ENCODE assay signal across 2 cellular contexts in the genomic region with DNA sequence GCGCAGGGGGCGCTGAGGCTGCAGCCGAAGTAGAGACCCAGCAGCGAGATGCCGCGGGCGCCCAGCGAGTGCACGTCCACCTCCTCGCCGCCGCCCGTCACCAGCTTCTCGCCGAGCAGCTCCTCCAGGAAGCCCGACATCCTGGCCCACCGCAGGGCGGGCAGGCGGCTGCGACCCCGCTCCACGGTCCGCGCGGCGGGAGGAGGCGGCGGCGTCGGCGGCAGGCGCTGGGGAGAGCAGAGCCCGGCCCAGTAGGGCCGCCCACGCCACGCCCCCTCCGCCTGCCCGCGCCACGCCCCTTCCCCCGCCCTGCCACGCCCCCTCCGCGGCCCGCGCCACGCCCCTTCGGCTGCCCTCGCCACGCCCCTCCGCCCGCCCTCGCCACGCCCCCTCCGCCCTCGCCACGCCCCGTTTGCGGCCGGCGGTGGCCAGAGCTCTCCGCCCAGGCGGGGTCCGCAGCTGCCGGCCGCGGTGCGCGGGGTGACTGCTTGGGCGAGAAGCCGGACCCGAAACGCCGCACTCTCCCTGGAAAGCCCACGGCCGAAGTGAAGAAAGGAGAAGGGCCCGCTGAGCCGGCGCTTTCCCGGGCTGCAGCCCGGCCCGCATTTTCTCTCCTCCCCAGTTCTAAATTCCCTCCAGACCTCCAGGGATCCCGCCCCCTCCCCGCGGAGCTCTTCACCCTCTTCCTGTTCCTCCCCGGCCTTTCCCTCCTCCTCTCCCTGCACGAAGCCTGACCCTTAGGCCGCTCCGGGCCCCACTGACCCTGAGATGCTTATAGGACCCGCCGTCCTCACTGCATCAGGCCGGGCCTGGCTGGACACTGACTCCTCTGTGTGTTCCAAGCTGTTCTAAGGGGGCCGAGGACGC.
TF ChIP-seq lines count a peak whose summit lies in the region.

A gene (minus strand): TSS at position 238 of the 867 bp plus-strand sequence.

TF ChIP-seq in IMR-90, 13 proteins besides CTCF, POLR2A, EP300 and RAD21:
- TF ChIP-seq MAFK (IDR thresholded peaks at IDR 0.05; ENCODE audit: low read depth, low read length) (no peak), CEBPB (IDR thresholded peaks at IDR 0.05; ENCODE audit: low read depth, low read length) (no peak), MAZ (IDR thresholded peaks at IDR 0.05; ENCODE audit: borderline replicate concordance, low read depth, low read length) (peak; percentile 47; the same call in 1 of the 2 replicates), MXI1 (IDR thresholded peaks at IDR 0.05; ENCODE audit: borderline replicate concordance, low read depth, low read length) (peak; percentile 51; the same call in 1 of the 2 replicates), BHLHE40 (IDR thresholded peaks at IDR 0.05; ENCODE audit: low read depth, low read length) (no peak), SMC3 (IDR thresholded peaks at IDR 0.05; ENCODE audit: low read depth, low read length) (peak; percentile 2; the same call in 1 of the 2 replicates), FOS (IDR thresholded peaks at IDR 0.05; ENCODE audit: low read depth, low read length) (no peak), RFX5 (IDR thresholded peaks at IDR 0.05; ENCODE audit: low read depth, low read length) (no peak), RCOR1 (IDR thresholded peaks at IDR 0.05; ENCODE audit: insufficient replicate concordance, low read length) (no peak), CHD1 (IDR thresholded peaks at IDR 0.05; ENCODE audit: low read depth, low read length) (0 out of 2 replicates have a peak, but pooled peaks have one; percentile 71), NFE2L2 (IDR thresholded peaks at IDR 0.05; ENCODE audit: low read depth, low read length) (no peak)
- TF ChIP-seq, protein P1, sequence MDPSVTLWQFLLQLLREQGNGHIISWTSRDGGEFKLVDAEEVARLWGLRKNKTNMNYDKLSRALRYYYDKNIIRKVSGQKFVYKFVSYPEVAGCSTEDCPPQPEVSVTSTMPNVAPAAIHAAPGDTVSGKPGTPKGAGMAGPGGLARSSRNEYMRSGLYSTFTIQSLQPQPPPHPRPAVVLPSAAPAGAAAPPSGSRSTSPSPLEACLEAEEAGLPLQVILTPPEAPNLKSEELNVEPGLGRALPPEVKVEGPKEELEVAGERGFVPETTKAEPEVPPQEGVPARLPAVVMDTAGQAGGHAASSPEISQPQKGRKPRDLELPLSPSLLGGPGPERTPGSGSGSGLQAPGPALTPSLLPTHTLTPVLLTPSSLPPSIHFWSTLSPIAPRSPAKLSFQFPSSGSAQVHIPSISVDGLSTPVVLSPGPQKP (IDR thresholded peaks at IDR 0.05; ENCODE audit: borderline replicate concordance, low read depth, low read length): no peak
- TF ChIP-seq, protein P2, sequence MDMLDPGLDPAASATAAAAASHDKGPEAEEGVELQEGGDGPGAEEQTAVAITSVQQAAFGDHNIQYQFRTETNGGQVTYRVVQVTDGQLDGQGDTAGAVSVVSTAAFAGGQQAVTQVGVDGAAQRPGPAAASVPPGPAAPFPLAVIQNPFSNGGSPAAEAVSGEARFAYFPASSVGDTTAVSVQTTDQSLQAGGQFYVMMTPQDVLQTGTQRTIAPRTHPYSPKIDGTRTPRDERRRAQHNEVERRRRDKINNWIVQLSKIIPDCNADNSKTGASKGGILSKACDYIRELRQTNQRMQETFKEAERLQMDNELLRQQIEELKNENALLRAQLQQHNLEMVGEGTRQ (IDR thresholded peaks at IDR 0.05; ENCODE audit: low read depth, low read length): no peak

TF ChIP-seq in SK-N-SH, 30 proteins besides CTCF, POLR2A, EP300 and RAD21:
- TF ChIP-seq, protein P3, sequence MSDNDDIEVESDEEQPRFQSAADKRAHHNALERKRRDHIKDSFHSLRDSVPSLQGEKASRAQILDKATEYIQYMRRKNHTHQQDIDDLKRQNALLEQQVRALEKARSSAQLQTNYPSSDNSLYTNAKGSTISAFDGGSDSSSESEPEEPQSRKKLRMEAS (IDR thresholded peaks at IDR 0.05; ENCODE audit: low read depth): no peak
- TF ChIP-seq MEF2A (IDR thresholded peaks at IDR 0.05; ENCODE audit: borderline replicate concordance, low read depth) (no peak), GABPA (IDR thresholded peaks at IDR 0.05; ENCODE audit: low read depth) (no peak), SIN3A (IDR thresholded peaks at IDR 0.05; ENCODE audit: borderline replicate concordance, low read depth, low read length) (no peak), GATA2 (CRISPR knock-in tag; IDR thresholded peaks at IDR 0.05) (no peak), CHD2 (IDR thresholded peaks at IDR 0.05; ENCODE audit: low read length, partially characterized antibody) (no peak), MXI1 (IDR thresholded peaks at IDR 0.05; ENCODE audit: low read depth, low read length) (no peak; the same call in 1 of the 2 replicates), ELF1 (IDR thresholded peaks at IDR 0.05) (no peak), TAF1 (IDR thresholded peaks at IDR 0.05; ENCODE audit: borderline replicate concordance, low read depth, low read length) (no peak)
- TF ChIP-seq, protein P4, sequence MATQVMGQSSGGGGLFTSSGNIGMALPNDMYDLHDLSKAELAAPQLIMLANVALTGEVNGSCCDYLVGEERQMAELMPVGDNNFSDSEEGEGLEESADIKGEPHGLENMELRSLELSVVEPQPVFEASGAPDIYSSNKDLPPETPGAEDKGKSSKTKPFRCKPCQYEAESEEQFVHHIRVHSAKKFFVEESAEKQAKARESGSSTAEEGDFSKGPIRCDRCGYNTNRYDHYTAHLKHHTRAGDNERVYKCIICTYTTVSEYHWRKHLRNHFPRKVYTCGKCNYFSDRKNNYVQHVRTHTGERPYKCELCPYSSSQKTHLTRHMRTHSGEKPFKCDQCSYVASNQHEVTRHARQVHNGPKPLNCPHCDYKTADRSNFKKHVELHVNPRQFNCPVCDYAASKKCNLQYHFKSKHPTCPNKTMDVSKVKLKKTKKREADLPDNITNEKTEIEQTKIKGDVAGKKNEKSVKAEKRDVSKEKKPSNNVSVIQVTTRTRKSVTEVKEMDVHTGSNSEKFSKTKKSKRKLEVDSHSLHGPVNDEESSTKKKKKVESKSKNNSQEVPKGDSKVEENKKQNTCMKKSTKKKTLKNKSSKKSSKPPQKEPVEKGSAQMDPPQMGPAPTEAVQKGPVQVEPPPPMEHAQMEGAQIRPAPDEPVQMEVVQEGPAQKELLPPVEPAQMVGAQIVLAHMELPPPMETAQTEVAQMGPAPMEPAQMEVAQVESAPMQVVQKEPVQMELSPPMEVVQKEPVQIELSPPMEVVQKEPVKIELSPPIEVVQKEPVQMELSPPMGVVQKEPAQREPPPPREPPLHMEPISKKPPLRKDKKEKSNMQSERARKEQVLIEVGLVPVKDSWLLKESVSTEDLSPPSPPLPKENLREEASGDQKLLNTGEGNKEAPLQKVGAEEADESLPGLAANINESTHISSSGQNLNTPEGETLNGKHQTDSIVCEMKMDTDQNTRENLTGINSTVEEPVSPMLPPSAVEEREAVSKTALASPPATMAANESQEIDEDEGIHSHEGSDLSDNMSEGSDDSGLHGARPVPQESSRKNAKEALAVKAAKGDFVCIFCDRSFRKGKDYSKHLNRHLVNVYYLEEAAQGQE (IDR thresholded peaks at IDR 0.05; ENCODE audit: low read depth, low read length): no peak
